Comparison of ENCODE assay signal across 21 cellular contexts in genomic region chr6:107122748-107123147, GRCh38.
"Had no signal": no experiment of that assay in that cellular context is flagged by ENCODE, and none has a peak within 500 bp of the region (broad histone marks: within the 10 kb centered on the region; RNA-seq: fewer than 3 reads in every experiment).

No MANE protein-coding gene starts in this region.

- H3K9me3 ChIP-seq: colonic mucosa, esophagus muscularis mucosa, gastrocnemius medialis, sigmoid colon, transverse colon, uterus had no signal

- H3K27ac ChIP-seq: colonic mucosa, dorsolateral prefrontal cortex, esophagus muscularis mucosa, gastrocnemius medialis, sigmoid colon, transverse colon, uterus, WERI-Rb-1 had no signal

- H3K4me3 ChIP-seq: colonic mucosa, dorsolateral prefrontal cortex, esophagus muscularis mucosa, gastrocnemius medialis, sigmoid colon, smooth muscle cell, transverse colon, uterus had no signal

- DNase-seq: activated CD4-positive, alpha-beta T cell treated with anti-CD3 and anti-CD28 coated beads, Interleukin-2, amount 10 ng/mL, durations not matched to agents 7 days and 5 days; activated CD4-positive, CD25-positive, alpha-beta regulatory T cell treated with anti-CD3 and anti-CD28 coated beads, Interleukin-2, amount 50 U/mL, for 72 hours; activated CD8-positive, alpha-beta memory T cell treated with anti-CD3 and anti-CD28 coated beads, Interleukin-2, amount 50 U/mL, for 48 hours; activated naive CD4-positive, alpha-beta T cell treated with Interleukin-2 at 50 U/mL for 16 hours; activated naive CD8-positive, alpha-beta T cell treated with anti-CD3 and anti-CD28 coated beads for 36 hours; activated T-cell treated with anti-CD3 and anti-CD28 coated beads, Interleukin-2, amount 50 U/mL, for 4 hours; colonic mucosa; dorsolateral prefrontal cortex; effector memory CD8-positive, alpha-beta T cell; hippocampal formation; nucleus accumbens; posterior cingulate gyrus; sigmoid colon; stimulated activated CD4-positive, alpha-beta T cell treated with anti-CD3 and anti-CD28 coated beads, Interleukin-15, amount 100 ng/mL, for 24 hours; stimulated activated naive B cell treated with anti-CD40 and anti-IgM and Interleukin-4, amounts not matched to agents 10 μg/mL and 1 μg/mL and 100 μg/mL, for 72 hours; transverse colon; uterus; WERI-Rb-1 had no signal

- H3K27me3 ChIP-seq: colonic mucosa, dorsolateral prefrontal cortex, gastrocnemius medialis, uterus had no signal

- ATAC-seq: activated T-cell treated with anti-CD3 and anti-CD28 coated beads, Interleukin-2, amount 50 U/mL, for 4 hours; effector memory CD8-positive, alpha-beta T cell; gastrocnemius medialis had no signal

- H3K4me1 ChIP-seq: colonic mucosa, esophagus muscularis mucosa, sigmoid colon, uterus had no signal
